ENCODE assay signal across 9 cellular contexts in the genomic region with DNA sequence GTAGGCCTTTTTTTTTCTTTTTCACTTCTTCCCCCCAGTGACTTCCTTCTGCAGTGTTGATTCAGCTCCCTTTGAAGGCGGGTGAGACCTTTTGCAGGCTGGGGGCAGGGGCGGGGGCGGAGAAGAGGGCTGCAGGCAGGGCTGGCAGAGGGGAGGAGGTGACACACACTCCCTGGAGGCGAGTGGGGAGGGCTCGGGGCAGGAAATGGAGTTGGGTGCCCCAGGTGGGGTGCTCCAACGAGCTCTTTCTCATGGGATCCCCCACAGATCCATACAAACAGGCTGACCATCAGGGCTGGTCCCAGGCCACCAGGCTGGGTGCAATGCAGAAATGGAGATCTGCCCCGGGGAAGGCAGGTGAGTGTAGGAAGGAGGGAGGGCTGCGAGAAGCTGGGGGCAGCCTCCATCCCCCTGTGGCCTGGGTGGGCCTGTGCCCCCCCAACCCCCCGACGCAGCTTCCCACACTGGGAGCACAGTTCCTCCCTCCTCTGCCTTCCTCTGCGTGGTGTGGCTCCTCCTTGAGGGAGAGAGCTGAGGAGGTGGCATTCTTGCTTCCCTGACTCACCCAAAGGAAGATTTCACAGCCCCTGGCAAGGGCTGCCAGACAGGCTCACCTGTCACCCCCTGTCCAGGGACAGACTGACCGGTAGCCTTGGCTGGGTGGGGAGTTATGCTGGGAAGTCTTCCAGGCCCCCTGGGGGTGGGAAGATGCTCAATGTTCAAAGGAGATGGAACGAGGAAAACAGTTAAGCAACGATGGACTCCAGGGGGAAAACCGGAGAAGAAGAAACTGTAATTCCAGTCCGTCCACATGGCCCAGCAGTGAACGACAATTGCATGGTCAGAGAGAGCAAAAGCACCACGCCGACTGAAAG. TPM values are rescaled to one million over a fixed set of nuclear protein-coding genes. Genes with fewer than 3 reads are reported as not detected.
DNase-seq lines count a peak whose midpoint lies in the region; FAIRE-seq and TF ChIP-seq lines count a peak whose summit lies in the region.
"Had no signal": no experiment of that assay in that cellular context is flagged by ENCODE, and none has a peak within 500 bp of the region (broad histone marks: within the 10 kb centered on the region; RNA-seq: fewer than 3 reads in every experiment).

No MANE protein-coding gene starts in this region.

- peaks cover 11 to 67% (median 17%) of the 10 kb centered on the region in 4 donors for H3K27me3 ChIP-seq in esophagus squamous epithelium

- H3K4me1 ChIP-seq in esophagus squamous epithelium: peaks cover 50 to 70% (median 50%) of the 10 kb centered on the region in 3 donors

- 6 to 14% methylated on average over 12 to 13 of the region's 19 CpGs for WGBS in esophagus squamous epithelium, 2 donors

- FAIRE-seq in GM18507 (lab: Jason Lieb, UNC): peak; percentile 95
- FAIRE-seq: endometrium had no signal

- DNase-seq in GM18507 (ENCODE audit: extremely low spot score, insufficient read length, low read depth) (no peak), NCI-H69 (lab: John Stamatoyannopoulos, UW) (peak; percentile 67), esophagus squamous epithelium (lab: John Stamatoyannopoulos, UW) (no peak), pons (ENCODE audit: low spot score) (peak; percentile 57), DMS153 (lab: John Stamatoyannopoulos, UW) (no peak), DMS79 (lab: John Stamatoyannopoulos, UW) (no peak), foreskin melanocyte (no peak)
- peak; percentile 80 for DNase-seq in activated CD8-positive, alpha-beta memory T cell treated with anti-CD3 and anti-CD28 coated beads, Interleukin-2, amount 50 U/mL, for 1 hour (ENCODE audit: extremely low read depth)

- TF ChIP-seq CTCF in esophagus squamous epithelium (IDR thresholded peaks at IDR 0.05): peak in 1 of 6 experiments; percentile 9

- no peaks in the 10 kb centered on the region for H3K9me3 ChIP-seq in esophagus squamous epithelium

- peak overlapping the region; percentile 31 to 65 (median 44) for H3K27ac ChIP-seq in esophagus squamous epithelium

- no peak for TF ChIP-seq POLR2A in esophagus squamous epithelium (IDR thresholded peaks at IDR 0.05)

- H3K36me3 ChIP-seq in esophagus squamous epithelium: no peaks in the 10 kb centered on the region

- H3K4me3 ChIP-seq in esophagus squamous epithelium: peak overlapping the region in 2 of 4 donors; percentile 16 to 48

- intact Hi-C loops in esophagus squamous epithelium (cut with DNase I): loop anchor here (5.0 kb wide), 1 partner anchor 131 kb away; no protein-coding TSS in a partner anchor

RNA-seq across cellular contexts. Expression of gene ITGB2, which starts 7.1 kb away (rescaled TPM):
- total RNA-seq in esophagus squamous epithelium: 10 to 100 TPM in 2 of 4 donors, 1 to 10 TPM in 2; 6.6 to 47.1 (median 18.5) TPM

RNA-seq across cellular contexts. Expression of gene SLX9, which starts 12.0 kb away (rescaled TPM):
- total RNA-seq in esophagus squamous epithelium: 10 to 100 TPM; 10.2 to 16.1 (median 11.1) TPM

RNA-seq across cellular contexts. Expression of gene PTTG1IP, which starts 54.3 kb away (rescaled TPM):
- 100 to 1,000 TPM in 3 of 4 donors, 10 to 100 TPM in 1; 83.1 to 132 (median 114) TPM for total RNA-seq in esophagus squamous epithelium

Comparison
In these comparisons a context has a peak if more than half of its experiments do, and no peak if none do; other contexts are left out.
1. DNase-seq: peak in NCI-H69 (single experiment), activated CD8-positive, alpha-beta memory T cell treated with anti-CD3 and anti-CD28 coated beads, Interleukin-2, amount 50 U/mL, for 1 hour (single experiment) and pons (single experiment); none in GM18507 (single experiment), esophagus squamous epithelium (single experiment), DMS153 (single experiment), DMS79 (single experiment) and foreskin melanocyte (single experiment).